In the genomic region with DNA sequence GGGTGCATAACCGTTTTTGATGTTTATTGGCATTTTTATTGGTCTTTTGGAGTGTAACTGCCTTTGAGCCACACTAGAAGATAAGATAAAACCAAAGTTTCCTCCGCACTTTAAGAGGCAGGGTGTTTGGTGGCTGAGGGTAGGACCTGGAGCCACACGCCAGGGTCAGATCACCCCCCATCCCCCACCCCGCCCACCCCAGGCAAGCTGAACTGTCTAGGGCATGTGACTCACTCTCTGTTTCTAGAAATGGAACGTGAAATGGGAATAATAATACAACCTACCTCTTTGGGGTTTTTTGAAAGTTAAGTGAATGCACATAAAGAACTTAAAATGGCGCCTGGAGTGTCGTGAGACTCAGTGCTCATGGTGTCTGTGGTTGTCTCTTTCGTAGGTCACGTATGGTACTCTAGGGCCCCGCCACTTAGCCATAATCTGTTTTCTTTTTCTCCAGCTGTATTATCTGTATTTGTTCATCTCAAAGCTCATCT, we compare ENCODE assay signal across 11 cellular contexts. TPM values are rescaled to one million over a fixed set of nuclear protein-coding genes. Genes with fewer than 3 reads are reported as not detected.
DNase-seq lines count a peak whose midpoint lies in the region; ATAC-seq and TF ChIP-seq lines count a peak whose summit lies in the region.
"Had no signal": no experiment of that assay in that cellular context is flagged by ENCODE, and none has a peak within 500 bp of the region (broad histone marks: within the 10 kb centered on the region; RNA-seq: fewer than 3 reads in every experiment).

No MANE protein-coding gene starts in this region.

- H3K4me1 ChIP-seq in Karpas-422 (ENCODE audit: low read length), result peaks cover 81% of the 10 kb centered on the region
- H3K4me1 ChIP-seq in colonic mucosa, result peaks cover 8% of the 10 kb centered on the region
- peaks cover 0 to 23% of the 10 kb centered on the region in 2 experiments; a peak in 1 of 4 replicates for H3K4me1 ChIP-seq in SK-N-SH (ENCODE audit: control insufficient read depth in 1 of 2, insufficient read depth in 2 of 2, low read depth in 1 of 2, low read length in 1 of 2)

- ATAC-seq in WTC11, result no peak

- TF ChIP-seq RAD21 in SK-N-SH (IDR thresholded peaks at IDR 0.05; ENCODE audit: low read length), result no peak

- 91% methylated on average over 10 of the region's 10 CpGs for WGBS in SK-N-SH (ENCODE audit: low lambda C conversion rate)

- H4K20me1 ChIP-seq in Karpas-422 (ENCODE audit: insufficient read depth, low read depth, low read length), result peaks cover 22% of the 10 kb centered on the region
- H4K20me1 ChIP-seq in SK-N-SH (ENCODE audit: insufficient read depth), result peaks cover 51% of the 10 kb centered on the region

- H3K4me3 Mint-ChIP-seq in activated CD4-positive, alpha-beta memory T cell treated with anti-CD3 and anti-CD28 coated beads for 36 hours, result peak overlapping the region; percentile 75
- no peak overlapping the region for H3K4me3 Mint-ChIP-seq in WTC11

- H3K79me2 ChIP-seq in Karpas-422 (ENCODE audit: low read length) (peaks cover 95% of the 10 kb centered on the region), SK-N-SH (ENCODE audit: insufficient read depth) (peaks cover 96% of the 10 kb centered on the region)

- H3K27ac ChIP-seq in Karpas-422 (ENCODE audit: low read length) (peak overlapping the region; percentile 26; the same call in 1 of the 2 replicates), colonic mucosa (peak overlapping the region; percentile 41), SK-N-SH (ENCODE audit: low read depth in 2 of 2, low read length in 1 of 2) (peak overlapping the region in 1 of 2 experiments; percentile 44; a peak in 1 of 4 replicates)
- H3K27ac ChIP-seq: SK-N-MC had no signal

- no peak for TF ChIP-seq EP300 in SK-N-SH (IDR thresholded peaks at IDR 0.05; ENCODE audit: borderline replicate concordance in 1 of 2, low read depth in 1 of 2, low read length in 1 of 2)

- no peaks in the 10 kb centered on the region for H3K9me3 ChIP-seq in Karpas-422 (ENCODE audit: low read length)
- H3K9me3 ChIP-seq in colonic mucosa, result no peaks in the 10 kb centered on the region
- no peaks in the 10 kb centered on the region for H3K9me3 ChIP-seq in SK-N-SH

- H3K36me3 ChIP-seq in Karpas-422 (ENCODE audit: insufficient read depth, low read length), result peaks cover 5% of the 10 kb centered on the region; the same call in 1 of the 2 replicates
- no peaks in the 10 kb centered on the region for H3K36me3 ChIP-seq in colonic mucosa
- peaks cover 13 to 35% of the 10 kb centered on the region in 2 experiments for H3K36me3 ChIP-seq in SK-N-SH (replicated peaks in 1 of 2; ENCODE audit: control insufficient read depth in 1 of 2, insufficient read depth in 2 of 2, low read length in 1 of 2)

- H3K27me3 ChIP-seq in Karpas-422 (ENCODE audit: low read length) (no peaks in the 10 kb centered on the region), colonic mucosa (no peaks in the 10 kb centered on the region), SK-N-SH (ENCODE audit: insufficient read depth) (no peaks in the 10 kb centered on the region)

- POLR2A ChIA-PET in activated CD4-positive, alpha-beta memory T cell treated with anti-CD3 and anti-CD28 coated beads for 36 hours (lab: Charles Lee), result interaction anchor here (1.4 to 4.7 kb wide), 4 partner anchors 8 to 86 kb away, joined by 3 to 24 read pairs (median 8); no protein-coding TSS in a partner anchor
- POLR2A ChIA-PET in SK-N-SH (lab: Yijun Ruan, JAX), result no interaction called here
- POLR2A ChIA-PET in WTC11 (lab: Charles Lee), result no interaction called here

- DNase-seq in Karpas-422, result no peak
- DNase-seq in activated CD4-positive, alpha-beta memory T cell treated with anti-CD3 and anti-CD28 coated beads for 36 hours, result peak; percentile 63
- no peak for DNase-seq in colonic mucosa
- DNase-seq in stimulated activated CD8-positive, alpha-beta memory T cell treated with anti-CD3 and anti-CD28 coated beads, Interleukin-4, amount 100 ng/mL, for 48 hours, result peak; percentile 57
- DNase-seq in kidney glomerular epithelial cell (lab: John Stamatoyannopoulos, UW), result no peak
- DNase-seq in cortex of kidney (lab: John Stamatoyannopoulos, UW), result no peak
- DNase-seq in SK-N-SH, result no peak
- DNase-seq in WTC11 (ENCODE audit: low spot score), result no peak
- DNase-seq: dermis blood vessel endothelial cell had no signal

- TF ChIP-seq CTCF in colonic mucosa (IDR thresholded peaks at IDR 0.05), result no peak
- no peak for TF ChIP-seq CTCF in SK-N-SH (IDR thresholded peaks at IDR 0.05)
- no peak for TF ChIP-seq CTCF in WTC11 (IDR thresholded peaks at IDR 0.05)

- H3K4me3 ChIP-seq in Karpas-422 (ENCODE audit: low read length) (no peak overlapping the region), colonic mucosa (no peak overlapping the region), SK-N-SH (ENCODE audit: low read depth in 2 of 2, low read length in 1 of 2) (no peak overlapping the region)
- H3K4me3 ChIP-seq: lung, SK-N-MC had no signal

- H3K4me2 ChIP-seq in Karpas-422 (ENCODE audit: low read depth, low read length, poor library complexity, severe bottlenecking), result no peak overlapping the region
- no peak overlapping the region for H3K4me2 ChIP-seq in SK-N-SH

- peaks cover 61% of the 10 kb centered on the region for H3K36me3 Mint-ChIP-seq in activated CD4-positive, alpha-beta memory T cell treated with anti-CD3 and anti-CD28 coated beads for 36 hours
- H3K36me3 Mint-ChIP-seq in WTC11, result 0 out of 2 replicates have a peak, but pooled peaks cover 4% of the 10 kb centered on the region

- H3K9me3 Mint-ChIP-seq in activated CD4-positive, alpha-beta memory T cell treated with anti-CD3 and anti-CD28 coated beads for 36 hours, result no peaks in the 10 kb centered on the region
- no peaks in the 10 kb centered on the region for H3K9me3 Mint-ChIP-seq in WTC11

- CTCF ChIA-PET in activated CD4-positive, alpha-beta memory T cell treated with anti-CD3 and anti-CD28 coated beads for 36 hours (lab: Charles Lee), result interaction anchor here (1.8 kb wide), 1 partner anchor 47 kb away, joined by 5 read pairs; no protein-coding TSS in a partner anchor
- CTCF ChIA-PET in SK-N-SH (lab: Yijun Ruan, JAX), result interaction anchor here (0.9 to 4.0 kb wide), 2 partner anchors 47 to 143 kb away, joined by 3 to 14 read pairs; no protein-coding TSS in a partner anchor
- CTCF ChIA-PET in WTC11 (lab: Charles Lee), result interaction anchor here (1.1 to 1.5 kb wide), 2 partner anchors 9 to 46 kb away, joined by 3 read pairs; no protein-coding TSS in a partner anchor

- intact Hi-C loops in activated CD4-positive, alpha-beta memory T cell treated with anti-CD3 and anti-CD28 coated beads for 36 hours (cut with micrococcal nuclease), result loop anchor here (1.0 to 10.0 kb wide), 2 partner anchors 8 to 1443 kb away; partner anchors contain the start of gene WDR25
- intact Hi-C loops in colonic mucosa (cut with DNase I), result no loop called here

- peaks cover 89% of the 10 kb centered on the region for H3K4me1 Mint-ChIP-seq in activated CD4-positive, alpha-beta memory T cell treated with anti-CD3 and anti-CD28 coated beads for 36 hours (ENCODE audit: low read depth)
- H3K4me1 Mint-ChIP-seq in WTC11, result no peaks in the 10 kb centered on the region

- H3F3A ChIP-seq in SK-N-SH (replicated peaks; ENCODE audit: insufficient read depth), result no peaks in the 10 kb centered on the region

- H3K9ac ChIP-seq in Karpas-422 (ENCODE audit: low read length) (no peak overlapping the region), colonic mucosa (ENCODE audit: low read depth in 2 of 2, low read length in 2 of 2) (no peak overlapping the region), SK-N-SH (no peak overlapping the region)

- peak overlapping the region; percentile 99 for H3K27ac Mint-ChIP-seq in activated CD4-positive, alpha-beta memory T cell treated with anti-CD3 and anti-CD28 coated beads for 36 hours
- no peak overlapping the region for H3K27ac Mint-ChIP-seq in WTC11

- no peak overlapping the region for H2AFZ ChIP-seq in Karpas-422 (ENCODE audit: low read length)
- no peak overlapping the region for H2AFZ ChIP-seq in SK-N-SH (ENCODE audit: low read depth)

- H3K27me3 Mint-ChIP-seq in activated CD4-positive, alpha-beta memory T cell treated with anti-CD3 and anti-CD28 coated beads for 36 hours, result no peaks in the 10 kb centered on the region
- H3K27me3 Mint-ChIP-seq in WTC11 (ENCODE audit: low read depth), result no peaks in the 10 kb centered on the region

- H3K9me2 ChIP-seq in Karpas-422 (replicated peaks; ENCODE audit: insufficient read depth, low read length), result no peaks in the 10 kb centered on the region
- H3K9me2 ChIP-seq in SK-N-SH, result no peaks in the 10 kb centered on the region

TF ChIP-seq in SK-N-SH, 30 proteins besides CTCF, POLR2A, EP300 and RAD21:
- no peak for TF ChIP-seq TEAD4 (IDR thresholded peaks at IDR 0.05; ENCODE audit: borderline replicate concordance, insufficient read depth)
- no peak for TF ChIP-seq TAF1 (IDR thresholded peaks at IDR 0.05; ENCODE audit: borderline replicate concordance, low read depth, low read length)
- no peak for TF ChIP-seq TCF12 (IDR thresholded peaks at IDR 0.05)
- no peak for TF ChIP-seq FOXM1 (IDR thresholded peaks at IDR 0.05; ENCODE audit: low read depth)
- TF ChIP-seq MXI1 (IDR thresholded peaks at IDR 0.05; ENCODE audit: low read depth, low read length), result no peak

TF ChIP-seq in WTC11, 78 proteins besides CTCF, POLR2A, EP300 and RAD21 (continues in another document):
- no peak for TF ChIP-seq TEAD4 (CRISPR knock-in tag; IDR thresholded peaks at IDR 0.05)
- TF ChIP-seq EMX1 (CRISPR knock-in tag; IDR thresholded peaks at IDR 0.05), result no peak

RNA-seq across cellular contexts. Expression of gene PPP2R5C, which starts 56.0 kb away (rescaled TPM):
- total RNA-seq in Karpas-422 (2014; rRNA removed; shearing (Covaris generic); ENCODE audit: low replicate concordance), result 233 and 301 TPM in 2 replicates
- total RNA-seq in activated CD4-positive, alpha-beta memory T cell treated with anti-CD3 and anti-CD28 coated beads for 36 hours, result 100 to 1,000 TPM; 252 to 268 TPM
- total RNA-seq in colonic mucosa (100 to 1,000 TPM; 146 to 153 TPM), WTC11 (2021) (89.9 to 105 TPM (median 99.9 TPM) in 3 replicates)
- polyA plus RNA-seq in SK-N-SH (2012; rRNA removed), result 43.7 and 61.0 TPM in 2 replicates
- polyA plus RNA-seq in SK-N-SH (2012; cell fraction: cytosol; rRNA removed), result 61.5 and 75.2 TPM in 2 replicates
- 40.4 and 72.7 TPM in 2 replicates for polyA plus RNA-seq in SK-N-SH (2012; cell fraction: nucleus; rRNA removed)

Comparison
In these comparisons a context has a peak if more than half of its experiments do, and no peak if none do; other contexts are left out.
1. DNase-seq: peak in activated CD4-positive, alpha-beta memory T cell treated with anti-CD3 and anti-CD28 coated beads for 36 hours (single experiment) and stimulated activated CD8-positive, alpha-beta memory T cell treated with anti-CD3 and anti-CD28 coated beads, Interleukin-4, amount 100 ng/mL, for 48 hours (single experiment); none in Karpas-422 (single experiment), colonic mucosa (single experiment), kidney glomerular epithelial cell (single experiment), cortex of kidney (single experiment), SK-N-SH (single experiment) and WTC11 (single experiment).